ENCODE assay signal across 10 cellular contexts in genomic region chr12:132685400-132685799, GRCh38. TPM values are rescaled to one million over a fixed set of nuclear protein-coding genes. Genes with fewer than 3 reads are reported as not detected.
DNase-seq lines count a peak whose midpoint lies in the region; ATAC-seq, FAIRE-seq and TF ChIP-seq lines count a peak whose summit lies in the region.
"Had no signal": no experiment of that assay in that cellular context is flagged by ENCODE, and none has a peak within 500 bp of the region (broad histone marks: within the 10 kb centered on the region; RNA-seq: fewer than 3 reads in every experiment).

No MANE protein-coding gene starts in this region.

- no peak overlapping the region for H3K4me3 ChIP-seq in A549
- H3K4me3 ChIP-seq in iPS-18c (ENCODE audit: insufficient read depth, low read depth, low read length), result peak overlapping the region; percentile 4; the same call in 1 of the 2 replicates
- H3K4me3 ChIP-seq: adrenal gland had no signal

- peaks cover 3% of the 10 kb centered on the region for H3K36me3 Mint-ChIP-seq in activated B cell treated with CpG ODN at 0.5 μM for 24 hours (ENCODE audit: low read depth)

- H3K27ac ChIP-seq in A549 (no peak overlapping the region), caudate nucleus (ENCODE audit: low read depth, low read length) (no peak overlapping the region)
- H3K27ac ChIP-seq: adrenal gland had no signal

- no peaks in the 10 kb centered on the region for H3K27me3 Mint-ChIP-seq in activated B cell treated with CpG ODN at 0.5 μM for 24 hours

- no peak for ATAC-seq in A549
- ATAC-seq in activated B cell treated with CpG ODN at 0.5 μM for 24 hours (ENCODE audit: low read depth), result no peak
- ATAC-seq in HG03139 (IDR thresholded peaks at IDR 0.05; ENCODE audit: unreplicated experiment), result no peak

- H3K4me1 Mint-ChIP-seq in activated B cell treated with CpG ODN at 0.5 μM for 24 hours, result peaks cover 16% of the 10 kb centered on the region

- H3K9me3 ChIP-seq in A549, result no peaks in the 10 kb centered on the region
- no peaks in the 10 kb centered on the region for H3K9me3 ChIP-seq in iPS-18c (ENCODE audit: control insufficient read depth, insufficient read depth, low read length)
- H3K9me3 ChIP-seq: adrenal gland had no signal

- H3K27ac Mint-ChIP-seq in activated B cell treated with CpG ODN at 0.5 μM for 24 hours, result no peak overlapping the region

- peaks cover 5% of the 10 kb centered on the region; the same call in 2 of the 3 replicates for H3K4me1 ChIP-seq in A549

- intact Hi-C loops in activated B cell treated with CpG ODN at 0.5 μM for 24 hours (cut with micrococcal nuclease), result no loop called here

- TF ChIP-seq CTCF in A549 (IDR thresholded peaks at IDR 0.05) (no peak), activated B cell treated with CpG ODN at 0.5 μM for 24 hours (IDR thresholded peaks at IDR 0.05) (no peak)

- no peak for FAIRE-seq in A549 (lab: Jason Lieb, UNC)

- no peak for TF ChIP-seq RAD21 in A549 (conservative IDR thresholded peaks at IDR 0.05 in 1 of 2, IDR thresholded peaks at IDR 0.05 in 1 of 2)

- H3K9me3 Mint-ChIP-seq in activated B cell treated with CpG ODN at 0.5 μM for 24 hours, result no peaks in the 10 kb centered on the region

- peak overlapping the region; percentile 69 for H3K4me3 Mint-ChIP-seq in activated B cell treated with CpG ODN at 0.5 μM for 24 hours

- CTCF ChIA-PET in A549 (lab: Yijun Ruan, JAX), result interaction anchor here (1.0 kb wide), 1 partner anchor 10 kb away, joined by 5 read pairs; no protein-coding TSS in a partner anchor
- CTCF ChIA-PET in activated B cell treated with CpG ODN at 0.5 μM for 24 hours (lab: Charles Lee), result no interaction called here

- TF ChIP-seq EP300 in A549 (IDR thresholded peaks at IDR 0.05), result no peak

- DNase-seq in A549 (ENCODE audit: low read depth in 1 of 2, low spot score in 1 of 2) (no peak), ELF-1 (ENCODE audit: low read depth, low spot score) (peak; percentile 53), activated B cell treated with CpG ODN at 0.5 μM for 24 hours (no peak), caudate nucleus (lab: John Stamatoyannopoulos, UW) (no peak), midbrain (lab: John Stamatoyannopoulos, UW) (no peak), AG08395 (ENCODE audit: low spot score) (no peak)
- DNase-seq: adrenal gland; stimulated activated naive CD4-positive, alpha-beta T cell treated with Interleukin-2 at 50 U/mL for 16 hours had no signal

- no peak for TF ChIP-seq POLR2A in A549 (IDR thresholded peaks at IDR 0.05; ENCODE audit: low read length)

- WGBS in A549 (ENCODE audit: missing lambda C conversion rate), result 75% methylated on average over 5 of the region's 5 CpGs

- H3K4me2 ChIP-seq in A549, result peak overlapping the region; percentile 84; the same call in 1 of the 3 replicates

- POLR2A ChIA-PET in A549 (lab: Yijun Ruan, JAX) (no interaction called here), activated B cell treated with CpG ODN at 0.5 μM for 24 hours (lab: Charles Lee) (no interaction called here)

TF ChIP-seq in A549, 52 proteins besides CTCF, POLR2A, EP300 and RAD21:
- TF ChIP-seq HMGXB4 (CRISPR knock-in tag; IDR thresholded peaks at IDR 0.05; ENCODE audit: borderline replicate concordance) (no peak), ZNF302 (CRISPR knock-in tag; IDR thresholded peaks at IDR 0.05) (no peak), JUNB (IDR thresholded peaks at IDR 0.05) (no peak), MAZ (IDR thresholded peaks at IDR 0.05; ENCODE audit: borderline replicate concordance, low read depth, low read length) (no peak), HOXA7 (CRISPR knock-in tag; IDR thresholded peaks at IDR 0.05) (no peak), GATA3 (IDR thresholded peaks at IDR 0.05; ENCODE audit: borderline replicate concordance) (no peak), CHD2 (IDR thresholded peaks at IDR 0.05; ENCODE audit: low read length, partially characterized antibody) (no peak), KDM5A (IDR thresholded peaks at IDR 0.05) (no peak), CHD4 (IDR thresholded peaks at IDR 0.05; ENCODE audit: borderline replicate concordance) (no peak), ESRRA (IDR thresholded peaks at IDR 0.05; ENCODE audit: borderline replicate concordance, low read length) (no peak), HEYL (CRISPR knock-in tag; IDR thresholded peaks at IDR 0.05) (no peak), PBX3 (IDR thresholded peaks at IDR 0.05) (no peak), FOSB (CRISPR knock-in tag; IDR thresholded peaks at IDR 0.05) (no peak), ZFP36 (IDR thresholded peaks at IDR 0.05; ENCODE audit: borderline replicate concordance, partially characterized antibody) (no peak), MYC (IDR thresholded peaks at IDR 0.05; ENCODE audit: borderline replicate concordance, low read length) (no peak)
- TF ChIP-seq, protein P1, sequence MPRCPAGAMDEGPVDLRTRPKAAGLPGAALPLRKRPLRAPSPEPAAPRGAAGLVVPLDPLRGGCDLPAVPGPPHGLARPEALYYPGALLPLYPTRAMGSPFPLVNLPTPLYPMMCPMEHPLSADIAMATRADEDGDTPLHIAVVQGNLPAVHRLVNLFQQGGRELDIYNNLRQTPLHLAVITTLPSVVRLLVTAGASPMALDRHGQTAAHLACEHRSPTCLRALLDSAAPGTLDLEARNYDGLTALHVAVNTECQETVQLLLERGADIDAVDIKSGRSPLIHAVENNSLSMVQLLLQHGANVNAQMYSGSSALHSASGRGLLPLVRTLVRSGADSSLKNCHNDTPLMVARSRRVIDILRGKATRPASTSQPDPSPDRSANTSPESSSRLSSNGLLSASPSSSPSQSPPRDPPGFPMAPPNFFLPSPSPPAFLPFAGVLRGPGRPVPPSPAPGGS (IDR thresholded peaks at IDR 0.05), result no peak
TF ChIP-seq in A549: peak in this region for 0.

RNA-seq across cellular contexts. Expression of gene POLE, which starts 1.7 kb away (rescaled TPM):
- 28.9 and 32.1 TPM in 2 replicates for polyA plus RNA-seq in A549 (2011; rRNA removed)
- polyA plus RNA-seq in A549 (2012; cell fraction: cytosol; rRNA removed), result 63.0 and 69.0 TPM in 2 replicates
- polyA plus RNA-seq in A549 (2012; cell fraction: nucleus; rRNA removed), result 366 and 407 TPM in 2 replicates
- 63.7 to 73.6 TPM (median 67.2 TPM) in 3 replicates for polyA plus RNA-seq in A549 (2017; fragmentation: RNase III; extraction: RNeasy Plus Mini Kit Qiagen cat#74134 plus additional on column Dnase treatment)
- 157 and 173 TPM in 2 replicates for polyA minus RNA-seq in A549 (2011; rRNA and poly(A)+ RNA removed)
- 51.1 and 64.3 TPM in 2 replicates for total RNA-seq in activated B cell treated with CpG ODN at 0.5 μM for 24 hours

RNA-seq across cellular contexts. Expression of gene PXMP2, which starts 2.0 kb away (rescaled TPM):
- 21.3 and 22.5 TPM in 2 replicates for polyA plus RNA-seq in A549 (2011; rRNA removed)
- 33.5 and 36.6 TPM in 2 replicates for polyA plus RNA-seq in A549 (2012; cell fraction: cytosol; rRNA removed)
- polyA plus RNA-seq in A549 (2012; cell fraction: nucleus; rRNA removed), result 18.9 and 26.1 TPM in 2 replicates
- polyA plus RNA-seq in A549 (2017; fragmentation: RNase III; extraction: RNeasy Plus Mini Kit Qiagen cat#74134 plus additional on column Dnase treatment), result 18.7 to 20.0 TPM (median 19.4 TPM) in 3 replicates
- 11.3 and 11.7 TPM in 2 replicates for polyA minus RNA-seq in A549 (2011; rRNA and poly(A)+ RNA removed)
- total RNA-seq in activated B cell treated with CpG ODN at 0.5 μM for 24 hours, result 5.3 and 7.7 TPM in 2 replicates

RNA-seq across cellular contexts. Expression of gene PGAM5, which starts 25.2 kb away (rescaled TPM):
- polyA plus RNA-seq in A549 (2011; rRNA removed) (29.3 and 36.7 TPM in 2 replicates), A549 (2017; fragmentation: RNase III; extraction: RNeasy Plus Mini Kit Qiagen cat#74134 plus additional on column Dnase treatment) (49.5 to 53.4 TPM (median 51.3 TPM) in 3 replicates)
- polyA plus RNA-seq in A549 (2012; cell fraction: cytosol; rRNA removed), result 62.8 and 89.2 TPM in 2 replicates
- polyA plus RNA-seq in A549 (2012; cell fraction: nucleus; rRNA removed), result 57.4 and 65.8 TPM in 2 replicates
- 97.5 and 139 TPM in 2 replicates for polyA minus RNA-seq in A549 (2011; rRNA and poly(A)+ RNA removed)
- 44.0 and 48.7 TPM in 2 replicates for total RNA-seq in activated B cell treated with CpG ODN at 0.5 μM for 24 hours
